In genomic region chr3:49470714-49471420, GRCh38 we compare ENCODE assay signal across 7 cellular contexts. TPM values are rescaled to one million over a fixed set of nuclear protein-coding genes. Genes with fewer than 3 reads are reported as not detected.
DNase-seq lines count a peak whose midpoint lies in the region; ATAC-seq and TF ChIP-seq lines count a peak whose summit lies in the region.

No MANE protein-coding gene starts in this region.

- no peaks in the 10 kb centered on the region for H3K27me3 Mint-ChIP-seq in naive B cell

- no peaks in the 10 kb centered on the region for H3K36me3 Mint-ChIP-seq in naive B cell

- H3K9me3 Mint-ChIP-seq in naive B cell = no peaks in the 10 kb centered on the region

- H3K4me3 Mint-ChIP-seq in naive B cell = peak overlapping the region; percentile 86 to 98 (median 91)

- DNase-seq in HAP-1 (ENCODE audit: low spot score in 2 of 2) (peak in 1 of 2 experiments; percentile 16), NCI-H69 (lab: John Stamatoyannopoulos, UW) (peak; percentile 67), coronary artery (ENCODE audit: low spot score) (no peak), naive B cell (no peak), D341Med (ENCODE audit: low spot score) (no peak), NCI-H1105 treated with DMSO at 0.1 percent for 48 hours (lab: John Stamatoyannopoulos, UW) (no peak)

- TF ChIP-seq CTCF in coronary artery (IDR thresholded peaks at IDR 0.05) = no peak

- H3K9me3 ChIP-seq in HAP-1 = no peaks in the 10 kb centered on the region; the same call in 1 of the 2 replicates

- H3K27ac ChIP-seq in coronary artery = peak overlapping the region; percentile 87 to 96

- peaks cover 14 to 28% (median 25%) of the 10 kb centered on the region in 3 donors for H3K4me1 Mint-ChIP-seq in naive B cell

- H3K27ac Mint-ChIP-seq in naive B cell = peak overlapping the region; percentile 86 to 97 (median 95)

- in situ Hi-C loops in HAP-1 (cut with MboI; ENCODE audit: low sequenced_read_pairs) = no loop called here

- H3K4me1 ChIP-seq in HAP-1 = peaks cover 22% of the 10 kb centered on the region

- ATAC-seq in GM18517 (IDR thresholded peaks at IDR 0.05; ENCODE audit: unreplicated experiment) (peak; percentile 30), naive B cell (ENCODE audit: low read depth in 2 of 2) (peak; percentile 26)

- H3K36me3 ChIP-seq in HAP-1 (replicated peaks) = peaks cover 2% of the 10 kb centered on the region

- H3K4me3 ChIP-seq in HAP-1 (peak overlapping the region; percentile 61), coronary artery (peak overlapping the region; percentile 76)

- H3K27me3 ChIP-seq in HAP-1 (ENCODE audit: low read depth) = no peaks in the 10 kb centered on the region

RNA-seq across cellular contexts. Expression of gene DAG1, which starts 0.8 kb away (rescaled TPM):
- polyA plus RNA-seq in naive B cell (ENCODE audit: low read depth in 6 of 6) = 1 to 10 TPM; 4.3 to 6.4 (median 5.2) TPM

RNA-seq across cellular contexts. Expression of gene NICN1, which starts 41.7 kb away (rescaled TPM):
- polyA plus RNA-seq in naive B cell (ENCODE audit: low read depth in 6 of 6) = 10 to 100 TPM in 3 of 6 donors, 1 to 10 TPM in 3; 4.4 to 17.0 (median 9.4) TPM

RNA-seq across cellular contexts. Expression of gene AMT, which starts 48.6 kb away (rescaled TPM):
- 1 to 10 TPM in 3 of 6 donors, under 1 TPM in 3; 0.25 to 4.8 (median 1.2) TPM for polyA plus RNA-seq in naive B cell (ENCODE audit: low read depth in 6 of 6)

RNA-seq across cellular contexts. Expression of gene TCTA, which starts 58.6 kb away (rescaled TPM):
- 10 to 100 TPM; 45.9 to 99.9 (median 58.6) TPM for polyA plus RNA-seq in naive B cell (ENCODE audit: low read depth in 6 of 6)

RNA-seq across cellular contexts. Expression of gene RHOA, which starts 59.1 kb away (rescaled TPM):
- 1,000 to 10,000 TPM in 1 of 6 donors, 100 to 1,000 TPM in 5; 695 to 1,035 (median 800) TPM for polyA plus RNA-seq in naive B cell (ENCODE audit: low read depth in 6 of 6)
